In the genomic region with DNA sequence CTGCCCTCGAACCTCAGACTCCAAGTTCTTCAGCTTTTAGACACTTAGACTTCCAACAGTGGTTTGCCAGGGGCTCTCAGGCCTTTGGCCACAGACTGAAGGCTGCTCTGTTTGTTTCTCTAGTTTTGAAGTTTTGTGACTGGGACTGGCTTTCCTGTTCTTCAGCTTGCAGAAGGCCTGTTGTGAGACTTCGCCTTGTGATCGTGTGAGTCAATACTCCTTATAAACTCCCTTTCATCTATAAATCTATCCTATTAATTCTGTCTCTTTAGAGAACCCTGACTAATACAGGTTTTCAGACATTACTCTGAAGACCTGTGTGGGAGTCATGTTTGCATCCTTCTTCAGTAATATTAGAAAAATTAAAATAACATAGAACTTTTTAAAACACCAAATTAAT, we compare ENCODE assay signal across 13 cellular contexts.
DNase-seq lines count a peak whose midpoint lies in the region; ATAC-seq and TF ChIP-seq lines count a peak whose summit lies in the region.
"Had no signal": no experiment of that assay in that cellular context is flagged by ENCODE, and none has a peak within 500 bp of the region (broad histone marks: within the 10 kb centered on the region; RNA-seq: fewer than 3 reads in every experiment).

No MANE protein-coding gene starts in this region.

- no peak overlapping the region for H4K5ac ChIP-seq in H9 (ENCODE audit: insufficient read length, low read depth, low read length)

- H2BK20ac ChIP-seq in H9 (ENCODE audit: low read depth, low read length, poor library complexity, severe bottlenecking): peak overlapping the region; percentile 26

- H3K27me3 ChIP-seq in H9 (ENCODE audit: insufficient read depth, low read length) (no peaks in the 10 kb centered on the region), KMS-11 (ENCODE audit: insufficient read depth, low read depth) (no peaks in the 10 kb centered on the region), PC-3 (ENCODE audit: low read length) (peaks cover 14% of the 10 kb centered on the region), mesenchymal stem cell (ENCODE audit: control insufficient read depth in 1 of 2, insufficient read depth in 1 of 2, low read length in 2 of 2) (no peaks in the 10 kb centered on the region), MM.1S (replicated peaks; ENCODE audit: insufficient read depth, low read length) (no peaks in the 10 kb centered on the region)
- H3K27me3 ChIP-seq: BLaER1 treated with 17β-estradiol and CSF1 and Interleukin-3, amounts not matched to agents 10 nM and 100 nM had no signal

- H3K23ac ChIP-seq in H9 (ENCODE audit: insufficient read length, low read depth, low read length): no peak overlapping the region
- H3K23ac ChIP-seq in mesenchymal stem cell (ENCODE audit: low read length in 2 of 2): no peak overlapping the region

- POLR2A ChIA-PET in PC-3 (lab: Charles Lee; ENCODE audit: unreplicated experiment): no interaction called here

- H3K9me3 ChIP-seq in H9 (ENCODE audit: control insufficient read depth, low read depth, low read length) (no peaks in the 10 kb centered on the region), PC-3 (ENCODE audit: low read length) (no peaks in the 10 kb centered on the region), mesenchymal stem cell (ENCODE audit: control insufficient read depth, low read length) (no peaks in the 10 kb centered on the region), MM.1S (replicated peaks; ENCODE audit: insufficient read depth, low read length) (no peaks in the 10 kb centered on the region), T-helper 17 cell (ENCODE audit: control insufficient read depth, low read length, poor library complexity, severe bottlenecking) (no peaks in the 10 kb centered on the region)
- H3K9me3 ChIP-seq: BLaER1 treated with 17β-estradiol and CSF1 and Interleukin-3, amounts not matched to agents 10 nM and 100 nM; HAP-1 had no signal

- H3K14ac ChIP-seq in H9 (ENCODE audit: insufficient read depth, low read length): no peak overlapping the region
- no peak overlapping the region for H3K14ac ChIP-seq in mesenchymal stem cell (ENCODE audit: low read length in 2 of 2)

- no peaks in the 10 kb centered on the region; the same call in 1 of the 2 replicates for H3K4me1 ChIP-seq in H9 (ENCODE audit: insufficient read depth, low read length)
- peaks cover 57% of the 10 kb centered on the region for H3K4me1 ChIP-seq in KMS-11 (ENCODE audit: low read depth, poor library complexity, severe bottlenecking)
- peaks cover 26% of the 10 kb centered on the region for H3K4me1 ChIP-seq in PC-3 (ENCODE audit: insufficient read depth, low read length)
- no peaks in the 10 kb centered on the region for H3K4me1 ChIP-seq in mesenchymal stem cell (ENCODE audit: control insufficient read depth, insufficient read depth, low read depth, low read length)
- H3K4me1 ChIP-seq in MM.1S (ENCODE audit: low read length): peaks cover 58% of the 10 kb centered on the region
- H3K4me1 ChIP-seq: BLaER1 treated with 17β-estradiol and CSF1 and Interleukin-3, amounts not matched to agents 10 nM and 100 nM; HAP-1 had no signal

- H3K4me2 ChIP-seq in H9 (ENCODE audit: insufficient read depth, insufficient read length, low read length) (no peak overlapping the region), KMS-11 (0 out of 2 replicates have a peak overlapping the region, but pooled peaks have one; percentile 89), PC-3 (ENCODE audit: low read length) (peak overlapping the region; percentile 50; the same call in 1 of the 2 replicates), mesenchymal stem cell (ENCODE audit: low read length, poor library complexity, severe bottlenecking) (no peak overlapping the region), MM.1S (ENCODE audit: low read depth, low read length) (no peak overlapping the region)
- H3K4me2 ChIP-seq: BLaER1 treated with 17β-estradiol and CSF1 and Interleukin-3, amounts not matched to agents 10 nM and 100 nM had no signal

- no CpG with 5 or more reads among the region's 3 CpGs for WGBS in H9 (ENCODE audit: extremely low coverage, insufficient read length, low lambda C conversion rate)
- 100% methylated on average over 2 of the region's 3 CpGs for WGBS in mesenchymal stem cell

- H2AFZ ChIP-seq in H9 (ENCODE audit: low read length): no peak overlapping the region
- H2AFZ ChIP-seq in KMS-11 (ENCODE audit: low read depth): no peak overlapping the region
- H2AFZ ChIP-seq in PC-3 (ENCODE audit: low read length): no peak overlapping the region
- H2AFZ ChIP-seq in mesenchymal stem cell (ENCODE audit: low read depth, low read length): no peak overlapping the region
- H2AFZ ChIP-seq in MM.1S (ENCODE audit: low read length): no peak overlapping the region

- H3K79me2 ChIP-seq in H9 (ENCODE audit: insufficient read depth, low read length) (no peaks in the 10 kb centered on the region), KMS-11 (ENCODE audit: insufficient read depth, low read depth) (no peaks in the 10 kb centered on the region), PC-3 (ENCODE audit: low read length) (no peaks in the 10 kb centered on the region), MM.1S (ENCODE audit: low read length) (no peaks in the 10 kb centered on the region)

- no TSS peak for BruUV-seq in PC-3 (replicated peaks; lab: Mats Ljungman, UMichigan)

- H2BK12ac ChIP-seq in H9 (ENCODE audit: insufficient read length, low read depth, low read length): no peak overlapping the region
- H2BK12ac ChIP-seq in mesenchymal stem cell (ENCODE audit: low read length in 2 of 2): no peak overlapping the region

- no peaks in the 10 kb centered on the region for H3K23me2 ChIP-seq in H9 (ENCODE audit: insufficient read length, low read depth, low read length, poor library complexity, severe bottlenecking)

- H3K27ac ChIP-seq in H9 (ENCODE audit: insufficient read length, low read depth, low read length) (no peak overlapping the region), KMS-11 (0 out of 2 replicates have a peak overlapping the region, but pooled peaks have one; percentile 11), PC-3 (ENCODE audit: low read length) (peak overlapping the region; percentile 77), mesenchymal stem cell (ENCODE audit: low read length, poor library complexity, severe bottlenecking) (no peak overlapping the region), MM.1S (ENCODE audit: low read length) (no peak overlapping the region)
- H3K27ac ChIP-seq: BLaER1 treated with 17β-estradiol and CSF1 and Interleukin-3, amounts not matched to agents 10 nM and 100 nM had no signal

- no peak overlapping the region for H3T11ph ChIP-seq in H9 (ENCODE audit: low read length)

- H4K8ac ChIP-seq in H9 (replicated peaks; ENCODE audit: insufficient read length, low read depth, low read length): no peak overlapping the region
- no peak overlapping the region for H4K8ac ChIP-seq in mesenchymal stem cell (ENCODE audit: low read length)

- no peaks in the 10 kb centered on the region for H3K27me3 Mint-ChIP-seq in H9 (ENCODE audit: low read depth)
- H3K27me3 Mint-ChIP-seq in T-helper 17 cell: no peaks in the 10 kb centered on the region
- H3K27me3 Mint-ChIP-seq: B cell had no signal

- H4K91ac ChIP-seq in H9 (ENCODE audit: insufficient read length, low read depth, low read length) (no peak overlapping the region), mesenchymal stem cell (ENCODE audit: low read length) (no peak overlapping the region)

- H2AK5ac ChIP-seq in H9 (ENCODE audit: insufficient read length, low read length) (no peak overlapping the region), mesenchymal stem cell (ENCODE audit: low read length, severe bottlenecking) (no peak overlapping the region)

- H3K18ac ChIP-seq in H9 (ENCODE audit: insufficient read length, low read depth, low read length) (no peak overlapping the region), mesenchymal stem cell (ENCODE audit: low read depth in 1 of 2, low read length in 2 of 2) (no peak overlapping the region)

- H3K9me2 ChIP-seq in PC-3 (replicated peaks; ENCODE audit: low read length) (0 out of 2 replicates have a peak, but pooled peaks cover 2% of the 10 kb centered on the region), MM.1S (replicated peaks; ENCODE audit: insufficient read depth, low read length) (no peaks in the 10 kb centered on the region)

- H3K79me1 ChIP-seq in H9 (ENCODE audit: insufficient read depth, low read depth, low read length, poor library complexity, severe bottlenecking): no peaks in the 10 kb centered on the region
- H3K79me1 ChIP-seq in mesenchymal stem cell (replicated peaks; ENCODE audit: low read length, poor library complexity, severe bottlenecking): no peaks in the 10 kb centered on the region

- H3K9ac ChIP-seq in H9 (ENCODE audit: extremely low read depth, insufficient read length, low read length): no peak overlapping the region
- no peak overlapping the region for H3K9ac ChIP-seq in KMS-11
- H3K9ac ChIP-seq in PC-3 (ENCODE audit: low read length): no peak overlapping the region
- peak overlapping the region; percentile 23 for H3K9ac ChIP-seq in mesenchymal stem cell (ENCODE audit: low read length)
- H3K9ac ChIP-seq in MM.1S (ENCODE audit: low read length): no peak overlapping the region
- H3K9ac ChIP-seq: BLaER1 treated with 17β-estradiol and CSF1 and Interleukin-3, amounts not matched to agents 10 nM and 100 nM had no signal

- H3K9me3 Mint-ChIP-seq in H9: no peaks in the 10 kb centered on the region
- H3K9me3 Mint-ChIP-seq: CD8-positive, alpha-beta T cell had no signal

- no peak overlapping the region for H2BK5ac ChIP-seq in H9 (ENCODE audit: insufficient read length, low read length)
- H2BK5ac ChIP-seq in mesenchymal stem cell (ENCODE audit: low read depth, low read length, poor library complexity, severe bottlenecking): no peak overlapping the region

- no peaks in the 10 kb centered on the region; a peak in 1 of 7 replicates for H3K36me3 Mint-ChIP-seq in H9 (ENCODE audit: insufficient read depth in 1 of 3, low read depth in 3 of 3)
- no peaks in the 10 kb centered on the region for H3K36me3 Mint-ChIP-seq in T-helper 17 cell (ENCODE audit: low read depth)
- H3K36me3 Mint-ChIP-seq: CD8-positive, alpha-beta T cell had no signal

- no peak overlapping the region for H3K56ac ChIP-seq in H9 (ENCODE audit: insufficient read length, low read depth, low read length)

- CTCF ChIA-PET in PC-3 (lab: Charles Lee): no interaction called here

- intact Hi-C loops in PC-3 (cut with micrococcal nuclease): no loop called here

- H3K4me3 Mint-ChIP-seq in H9 (no peak overlapping the region), T-helper 17 cell (no peak overlapping the region)
- H3K4me3 Mint-ChIP-seq: B cell; CD8-positive, alpha-beta T cell had no signal

- no peak overlapping the region for H2BK15ac ChIP-seq in H9 (ENCODE audit: low read depth, low read length)
- H2BK15ac ChIP-seq in mesenchymal stem cell (ENCODE audit: low read depth, poor library complexity, severe bottlenecking): no peak overlapping the region

- H3K27ac Mint-ChIP-seq in H9 (no peak overlapping the region), T-helper 17 cell (no peak overlapping the region)
- H3K27ac Mint-ChIP-seq: B cell; CD8-positive, alpha-beta T cell had no signal

- DNase-seq in H9 (no peak), PC-3 (peak; percentile 57), mesenchymal stem cell (no peak), omental fat pad (ENCODE audit: low spot score) (no peak), MM.1S (no peak), T-helper 17 cell (no peak)
- DNase-seq: Calu3; CD8-positive, alpha-beta T cell; GF-D8 had no signal

- TF ChIP-seq CTCF in H9 (conservative IDR thresholded peaks at IDR 0.05) (no peak), KMS-11 (conservative IDR thresholded peaks at IDR 0.05; ENCODE audit: low read depth, low read length) (no peak), PC-3 (conservative IDR thresholded peaks at IDR 0.05; ENCODE audit: low read depth, low read length) (no peak), omental fat pad (IDR thresholded peaks at IDR 0.05) (no peak), MM.1S (IDR thresholded peaks at IDR 0.05; ENCODE audit: low read length) (no peak)

- H3K4me3 ChIP-seq in KMS-11 (IDR thresholded peaks at IDR 0.05; ENCODE audit: insufficient read depth, low read depth, low read length): no peak overlapping the region
- H3K4me3 ChIP-seq in PC-3 (ENCODE audit: low read length): no peak overlapping the region
- H3K4me3 ChIP-seq in mesenchymal stem cell (ENCODE audit: insufficient read depth in 1 of 2, low read depth in 1 of 2, low read length in 2 of 2): no peak overlapping the region
- no peak overlapping the region for H3K4me3 ChIP-seq in MM.1S (ENCODE audit: low read length)
- H3K4me3 ChIP-seq: BLaER1 treated with 17β-estradiol and CSF1 and Interleukin-3, amounts not matched to agents 10 nM and 100 nM; HAP-1 had no signal

- H2BK120ac ChIP-seq in H9 (ENCODE audit: low read depth, low read length, poor library complexity, severe bottlenecking): no peak overlapping the region
- no peak overlapping the region for H2BK120ac ChIP-seq in mesenchymal stem cell (ENCODE audit: low read depth, low read length)

- ATAC-seq in PC-3 (no peak), omental fat pad (ENCODE audit: low FRiP score) (no peak), T-helper 17 cell (no peak)
- ATAC-seq: CD8-positive, alpha-beta T cell had no signal

- H4K20me1 ChIP-seq in H9 (ENCODE audit: control insufficient read depth, insufficient read depth, insufficient read length) (no peaks in the 10 kb centered on the region), KMS-11 (ENCODE audit: insufficient read depth) (no peaks in the 10 kb centered on the region), PC-3 (ENCODE audit: low read length) (no peaks in the 10 kb centered on the region), MM.1S (ENCODE audit: insufficient read depth, low read length) (no peaks in the 10 kb centered on the region)
- H4K20me1 ChIP-seq: BLaER1 treated with 17β-estradiol and CSF1 and Interleukin-3, amounts not matched to agents 10 nM and 100 nM had no signal

- H3K36me3 ChIP-seq in KMS-11 (ENCODE audit: insufficient read depth): no peaks in the 10 kb centered on the region
- H3K36me3 ChIP-seq in PC-3 (ENCODE audit: low read depth, low read length): no peaks in the 10 kb centered on the region
- H3K36me3 ChIP-seq in mesenchymal stem cell (ENCODE audit: control insufficient read depth in 1 of 2, insufficient read depth in 2 of 2, low read depth in 1 of 2, low read length in 2 of 2): no peaks in the 10 kb centered on the region
- no peaks in the 10 kb centered on the region for H3K36me3 ChIP-seq in MM.1S (replicated peaks; ENCODE audit: insufficient read depth, low read length)
- H3K36me3 ChIP-seq: BLaER1 treated with 17β-estradiol and CSF1 and Interleukin-3, amounts not matched to agents 10 nM and 100 nM; HAP-1 had no signal

- H3K4me1 Mint-ChIP-seq in H9 (peaks cover 24 to 31% of the 10 kb centered on the region in 2 experiments), T-helper 17 cell (no peaks in the 10 kb centered on the region)
- H3K4me1 Mint-ChIP-seq: B cell had no signal

- H3F3A ChIP-seq in PC-3 (ENCODE audit: low read length, unreplicated experiment) (no peaks in the 10 kb centered on the region), MM.1S (ENCODE audit: insufficient read depth, low read length) (peaks cover 33% of the 10 kb centered on the region)

- H3K4ac ChIP-seq in H9 (ENCODE audit: low read depth, low read length) (no peak overlapping the region), mesenchymal stem cell (ENCODE audit: low read depth in 1 of 2, low read length in 2 of 2) (no peak overlapping the region)

Comparison
In these comparisons a context has a peak if more than half of its experiments do, and no peak if none do; other contexts are left out.
1. H3K27ac ChIP-seq: peak in KMS-11 (single experiment) and PC-3 (single experiment); none in H9 (single experiment), mesenchymal stem cell (single experiment) and MM.1S (single experiment).
2. H3K4me2 ChIP-seq: peak in KMS-11 (single experiment) and PC-3 (single experiment); none in H9 (single experiment), mesenchymal stem cell (single experiment) and MM.1S (single experiment).